1 cellular context compared by ENCODE assay signal in the genomic region with DNA sequence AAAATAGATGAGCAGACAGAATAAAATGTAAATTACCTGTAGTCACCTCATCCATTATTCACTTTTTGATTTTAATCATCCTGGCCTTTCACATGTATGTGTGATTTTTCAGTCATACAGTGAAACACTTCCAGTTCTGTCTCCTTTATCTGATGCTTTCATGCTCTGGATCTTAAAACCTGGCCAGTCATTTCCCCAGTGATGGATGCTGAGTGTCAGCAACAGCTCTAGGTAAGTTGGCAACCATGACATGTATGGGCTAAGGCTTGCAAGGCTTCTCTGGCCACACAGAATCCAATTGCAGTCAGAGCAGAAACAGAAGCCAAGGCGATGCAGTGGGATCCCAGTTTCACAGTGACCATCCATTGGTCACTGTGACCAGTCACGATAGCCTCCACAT.
TF ChIP-seq lines count a peak whose summit lies in the region.

No MANE protein-coding gene starts in this region.

TF ChIP-seq in IMR-90, 13 proteins besides CTCF, POLR2A, EP300 and RAD21:
- TF ChIP-seq CHD1 (IDR thresholded peaks at IDR 0.05; ENCODE audit: low read depth, low read length) (no peak), MXI1 (IDR thresholded peaks at IDR 0.05; ENCODE audit: borderline replicate concordance, low read depth, low read length) (no peak), MAFK (IDR thresholded peaks at IDR 0.05; ENCODE audit: low read depth, low read length) (no peak), FOS (IDR thresholded peaks at IDR 0.05; ENCODE audit: low read depth, low read length) (no peak), MAZ (IDR thresholded peaks at IDR 0.05; ENCODE audit: borderline replicate concordance, low read depth, low read length) (no peak), CEBPB (IDR thresholded peaks at IDR 0.05; ENCODE audit: low read depth, low read length) (no peak)
